ENCODE assay signal across 8 cellular contexts in the genomic region with DNA sequence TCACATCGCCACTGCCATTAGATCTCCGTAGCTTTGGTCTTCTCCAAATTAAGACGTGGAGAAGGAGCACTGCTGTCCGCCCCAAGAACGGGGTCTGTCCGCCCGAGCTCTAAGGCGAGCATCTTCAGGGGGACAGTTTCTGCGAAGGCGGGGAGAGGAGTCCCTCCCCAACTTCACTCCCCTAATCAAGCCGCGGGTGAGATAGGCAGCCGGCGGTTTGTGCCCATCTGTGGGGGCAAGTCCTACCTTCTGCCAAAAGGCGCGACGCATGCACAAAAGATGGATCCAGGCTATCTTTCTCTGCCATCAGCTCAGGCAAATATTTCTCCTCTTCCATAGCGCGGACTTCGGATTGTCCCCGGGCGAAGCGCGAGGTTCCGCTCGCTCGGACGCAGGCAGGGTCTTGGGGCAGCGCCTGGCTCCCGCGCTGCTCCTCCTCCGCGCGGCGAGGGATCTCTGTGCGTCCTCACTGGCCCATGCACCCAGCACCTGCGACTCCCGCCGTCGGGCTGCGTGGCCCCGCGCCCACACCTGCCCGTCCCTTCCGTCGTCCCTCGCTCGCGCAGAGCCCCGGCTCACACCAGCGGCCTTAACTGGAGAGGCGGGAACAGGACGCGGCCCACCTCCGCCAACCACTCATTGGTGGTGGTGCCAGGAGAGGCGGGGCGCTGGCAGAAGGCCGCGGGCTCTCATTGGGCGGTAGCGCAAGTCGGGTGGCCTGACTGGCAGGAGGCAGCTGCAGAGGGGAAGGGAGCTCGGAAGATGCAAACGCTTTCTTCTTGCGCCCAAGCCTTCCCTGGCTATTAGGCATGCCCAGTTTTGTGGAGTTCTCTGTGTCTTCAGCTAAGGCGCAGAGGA. TPM values are rescaled to one million over a fixed set of nuclear protein-coding genes. Genes with fewer than 3 reads are reported as not detected.
A peak's percentile ranks its signal among the peaks of the same experiment; 100 is the strongest.
DNase-seq lines count a peak whose midpoint lies in the region; ATAC-seq lines count a peak whose summit lies in the region.

A gene (minus strand): TSS at position 614 of the 858 bp plus-strand sequence.

- no peak within 1 kb of the TSS for H3K27ac ChIP-seq in duodenal mucosa (ENCODE audit: low read depth, low read length)
- H3K27ac ChIP-seq in subcutaneous abdominal adipose tissue (ENCODE audit: low read depth, low read length) = no peak within 1 kb of the TSS

- H3K36me3 ChIP-seq in NT2/D1 (ENCODE audit: insufficient read depth, insufficient read length, low read length) = no peaks in the 10 kb centered on the region
- no peaks in the 10 kb centered on the region for H3K36me3 ChIP-seq in duodenal mucosa (ENCODE audit: control insufficient read depth in 1 of 2, insufficient read depth in 2 of 2, low read length in 2 of 2)
- no peaks in the 10 kb centered on the region for H3K36me3 ChIP-seq in subcutaneous abdominal adipose tissue (ENCODE audit: control insufficient read depth in 5 of 5, insufficient read depth in 5 of 5, low read length in 5 of 5)

- peak within 1 kb of the TSS; percentile 81 for H3K9ac ChIP-seq in NT2/D1 (ENCODE audit: insufficient read length, low read depth)
- no peak within 1 kb of the TSS for H3K9ac ChIP-seq in duodenal mucosa (ENCODE audit: low read depth in 1 of 2, low read length in 2 of 2)
- H3K9ac ChIP-seq in subcutaneous abdominal adipose tissue (ENCODE audit: low read length in 5 of 5) = peak within 1 kb of the TSS in 2 of 5 donors; percentile 14 to 35

- ATAC-seq in GM19452 (IDR thresholded peaks at IDR 0.05; ENCODE audit: unreplicated experiment) = peak; percentile 100
- ATAC-seq in HG03439 (IDR thresholded peaks at IDR 0.05; ENCODE audit: unreplicated experiment) = peak; percentile 100

- H3K9me3 ChIP-seq in NT2/D1 (ENCODE audit: insufficient read depth, low read length) (no peaks in the 10 kb centered on the region), duodenal mucosa (ENCODE audit: control insufficient read depth in 1 of 2, low read length in 2 of 2) (no peaks in the 10 kb centered on the region), subcutaneous abdominal adipose tissue (ENCODE audit: control insufficient read depth in 5 of 5, low read length in 5 of 5) (no peaks in the 10 kb centered on the region)

- H3K27me3 ChIP-seq in NT2/D1 (ENCODE audit: insufficient read depth, insufficient read length) = peaks cover 25% of the 10 kb centered on the region
- peaks cover 2 to 5% of the 10 kb centered on the region in 2 donors for H3K27me3 ChIP-seq in duodenal mucosa (ENCODE audit: control insufficient read depth in 1 of 2, insufficient read depth in 2 of 2, low read length in 2 of 2)
- peaks cover 8 to 16% (median 10%) of the 10 kb centered on the region in 5 donors for H3K27me3 ChIP-seq in subcutaneous abdominal adipose tissue (ENCODE audit: control insufficient read depth in 5 of 5, insufficient read depth in 4 of 5, low read length in 5 of 5)

- peak within 1 kb of the TSS; percentile 81 for H3K4me3 ChIP-seq in NT2/D1 (ENCODE audit: insufficient read length, low read depth)
- H3K4me3 ChIP-seq in duodenal mucosa (ENCODE audit: low read depth in 1 of 2, low read length in 2 of 2) = peak within 1 kb of the TSS; percentile 58 to 60
- peak within 1 kb of the TSS; percentile 50 to 58 (median 56) for H3K4me3 ChIP-seq in subcutaneous abdominal adipose tissue (ENCODE audit: low read depth in 1 of 5, low read length in 5 of 5)

- H3K4me1 ChIP-seq in NT2/D1 (ENCODE audit: insufficient read depth, insufficient read length) (no peaks in the 10 kb centered on the region), duodenal mucosa (ENCODE audit: control insufficient read depth in 1 of 2, insufficient read depth in 2 of 2, low read length in 2 of 2) (no peaks in the 10 kb centered on the region), subcutaneous abdominal adipose tissue (ENCODE audit: control insufficient read depth in 5 of 5, insufficient read depth in 5 of 5, low read length in 5 of 5) (peaks cover 2 to 14% (median 13%) of the 10 kb centered on the region in 5 donors)

- DNase-seq in DMS153 treated with DMSO at 0.1 percent for 48 hours (lab: John Stamatoyannopoulos, UW; ENCODE audit: unreplicated experiment) (peak; percentile 28), NT2/D1 (ENCODE audit: low read depth, low spot score) (peak; percentile 84), lung microvascular endothelial cell (ENCODE audit: low read depth in 2 of 2) (peak; percentile 9 to 26), epidermal melanocyte (ENCODE audit: insufficient read length, low spot score) (no peak)

RNA-seq across cellular contexts. Expression of the gene that starts here (rescaled TPM):
- under 0.01 TPM in 1 of 2 replicates, not detected in the other for total RNA-seq in lung microvascular endothelial cell

Comparison
In these comparisons a context has a peak if more than half of its experiments do, and no peak if none do; other contexts are left out.
1. Peak in DNase-seq in lung microvascular endothelial cell; RNA of the gene not detected or under 1 TPM.